8 cellular contexts compared by ENCODE assay signal in the genomic region with DNA sequence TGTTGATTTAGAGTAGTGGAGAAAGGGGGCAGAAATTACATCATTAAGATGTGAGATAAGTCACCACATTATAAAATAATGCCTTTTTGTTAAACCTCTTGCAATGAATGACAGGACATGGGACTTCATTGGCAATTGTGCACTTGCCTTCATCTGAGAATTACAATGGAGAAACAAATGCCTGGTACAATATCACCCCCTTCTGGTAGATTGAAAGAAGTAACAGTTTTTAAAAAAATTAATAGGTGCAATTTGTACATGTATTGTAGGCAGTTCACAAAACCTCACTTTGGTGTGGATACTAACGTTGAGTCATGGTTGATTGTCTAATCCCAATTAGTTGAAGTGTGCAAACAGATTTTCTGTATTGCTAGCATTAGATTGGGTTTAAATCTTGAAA. TPM values are rescaled to one million over a fixed set of nuclear protein-coding genes. Genes with fewer than 3 reads are reported as not detected.
DNase-seq lines count a peak whose midpoint lies in the region; ATAC-seq and TF ChIP-seq lines count a peak whose summit lies in the region.

No MANE protein-coding gene starts in this region.

- no peaks in the 10 kb centered on the region for H3K9me3 ChIP-seq in endodermal cell (ENCODE audit: control insufficient read depth, low read length)

- H3K36me3 Mint-ChIP-seq in endodermal cell (ENCODE audit: low read depth), result no peaks in the 10 kb centered on the region

- no peak overlapping the region for H3K4me3 Mint-ChIP-seq in endodermal cell

- no peaks in the 10 kb centered on the region for H3K27me3 ChIP-seq in endodermal cell (ENCODE audit: control insufficient read depth, insufficient read depth, low read length, poor library complexity, severe bottlenecking)

- no peak overlapping the region for H3K9ac ChIP-seq in endodermal cell (ENCODE audit: extremely low read depth, low read length, poor library complexity, severe bottlenecking)

- H3K9me3 Mint-ChIP-seq in endodermal cell, result no peaks in the 10 kb centered on the region

- no peak overlapping the region for H3K27ac ChIP-seq in endodermal cell (ENCODE audit: low read depth, low read length)

- H3K4me3 ChIP-seq in endodermal cell (ENCODE audit: low read length), result no peak overlapping the region

- no peak for ATAC-seq in HG02610 (IDR thresholded peaks at IDR 0.05; ENCODE audit: unreplicated experiment)
- ATAC-seq in HG03354 (IDR thresholded peaks at IDR 0.05; ENCODE audit: poor library complexity, severe bottlenecking, unreplicated experiment), result no peak

- H3K27ac Mint-ChIP-seq in endodermal cell, result no peak overlapping the region

- H3K4me1 ChIP-seq in endodermal cell (ENCODE audit: control insufficient read depth, insufficient read depth, low read length), result peaks cover 4% of the 10 kb centered on the region

- DNase-seq in AG08395 (ENCODE audit: low spot score) (peak; percentile 65), SHP77 (lab: John Stamatoyannopoulos, UW) (peak; percentile 22 to 42), endodermal cell (no peak), midbrain (lab: John Stamatoyannopoulos, UW) (peak; percentile 73)

- no peaks in the 10 kb centered on the region for H3K36me3 ChIP-seq in endodermal cell (ENCODE audit: control insufficient read depth, insufficient read depth, low read length)

- TF ChIP-seq CTCF in GM12874 (IDR thresholded peaks at IDR 0.05; ENCODE audit: insufficient read depth, low read depth, low read length), result peak; percentile 37; the same call in 1 of the 2 replicates
- peak; percentile 63 for TF ChIP-seq CTCF in LNCAP (IDR thresholded peaks at IDR 0.05)
- peak; percentile 86 for TF ChIP-seq CTCF in endodermal cell (conservative IDR thresholded peaks at IDR 0.05)

- peaks cover 8% of the 10 kb centered on the region for H3K27me3 Mint-ChIP-seq in endodermal cell (ENCODE audit: insufficient read depth)

- H3K4me1 Mint-ChIP-seq in endodermal cell, result peaks cover 37% of the 10 kb centered on the region

- 16 to 27% methylated on average over 1 of the region's 1 CpG for WGBS in endodermal cell (ENCODE audit: insufficient coverage in 1 of 2, insufficient read length in 1 of 2), 2 experiments

RNA-seq across cellular contexts. Expression of a gene that starts 4.6 kb away (rescaled TPM):
- not detected for total RNA-seq in endodermal cell
- polyA plus RNA-seq in endodermal cell (2013, experiment 1 of 2), result not detected
- not detected for polyA plus RNA-seq in endodermal cell (2013, experiment 2 of 2)

RNA-seq across cellular contexts. Expression of a gene that starts 33.7 kb away (rescaled TPM):
- total RNA-seq in endodermal cell, result not detected
- 0.14 TPM for polyA plus RNA-seq in endodermal cell (2013, experiment 1 of 2)
- 0.29 TPM for polyA plus RNA-seq in endodermal cell (2013, experiment 2 of 2)

RNA-seq across cellular contexts. Expression of a gene that starts 46.4 kb away (rescaled TPM):
- total RNA-seq in endodermal cell, result not detected
- polyA plus RNA-seq in endodermal cell (2013, experiment 1 of 2), result not detected
- not detected for polyA plus RNA-seq in endodermal cell (2013, experiment 2 of 2)
